ENCODE assay signal across 8 cellular contexts in the genomic region with DNA sequence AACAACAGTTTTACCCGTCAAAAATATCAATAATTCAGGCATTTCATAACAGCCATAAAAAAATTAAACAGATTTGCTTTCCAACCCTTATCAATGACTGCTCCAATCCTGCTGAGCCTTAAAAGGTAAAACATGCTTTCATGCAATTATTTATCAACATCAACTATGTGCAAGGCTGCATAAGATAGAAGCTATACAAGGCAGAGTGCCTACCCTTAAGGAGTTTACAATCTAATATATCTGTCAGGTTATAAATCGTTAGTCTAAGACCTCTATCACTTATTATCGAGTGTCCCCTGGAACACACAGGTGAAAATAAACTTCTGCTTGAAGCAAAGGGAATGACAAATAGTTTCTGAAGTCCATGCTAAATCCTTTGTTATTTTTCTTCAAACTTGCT. TPM values are rescaled to one million over a fixed set of nuclear protein-coding genes. Genes with fewer than 3 reads are reported as not detected.
DNase-seq lines count a peak whose midpoint lies in the region; ATAC-seq and TF ChIP-seq lines count a peak whose summit lies in the region.

No MANE protein-coding gene starts in this region.

- no peak overlapping the region for H4K91ac ChIP-seq in mesenchymal stem cell (ENCODE audit: low read length)

- no peak overlapping the region for H2BK12ac ChIP-seq in mesenchymal stem cell (ENCODE audit: low read length in 2 of 2)

- H3K36me3 ChIP-seq in HUES6 (ENCODE audit: control insufficient read depth, insufficient read depth, low read length) (no peaks in the 10 kb centered on the region), mesenchymal stem cell (ENCODE audit: control insufficient read depth in 1 of 2, insufficient read depth in 2 of 2, low read depth in 1 of 2, low read length in 2 of 2) (no peaks in the 10 kb centered on the region), testis (ENCODE audit: low read depth, missing control alignments) (no peaks in the 10 kb centered on the region)

- H3K27ac ChIP-seq in HUES6 (ENCODE audit: low read depth, low read length) (no peak overlapping the region), mesenchymal stem cell (ENCODE audit: low read length, poor library complexity, severe bottlenecking) (no peak overlapping the region), testis (peak overlapping the region in 1 of 2 donors; percentile 89)

- no peak overlapping the region for H3K4ac ChIP-seq in mesenchymal stem cell (ENCODE audit: low read depth in 1 of 2, low read length in 2 of 2)

- peak overlapping the region; percentile 77 for H3K4me3 ChIP-seq in HUES6 (ENCODE audit: low read depth, low read length)
- H3K4me3 ChIP-seq in choroid plexus epithelial cell (ENCODE audit: low read depth, low read length), result peak overlapping the region; percentile 86
- peak overlapping the region in 1 of 2 experiments; percentile 92 for H3K4me3 ChIP-seq in mesenchymal stem cell (ENCODE audit: insufficient read depth in 1 of 2, low read depth in 1 of 2, low read length in 2 of 2)
- H3K4me3 ChIP-seq in testis, result peak overlapping the region; percentile 85 to 91

- no peak for TF ChIP-seq POLR2A in testis (IDR thresholded peaks at IDR 0.05)

- WGBS in mesenchymal stem cell, result 69% methylated on average over 1 of the region's 3 CpGs
- 60 to 79% methylated on average over 3 of the region's 3 CpGs for WGBS in testis, 2 donors

- H3K18ac ChIP-seq in mesenchymal stem cell (ENCODE audit: low read depth in 1 of 2, low read length in 2 of 2), result no peak overlapping the region

- H3K27me3 ChIP-seq in HUES6 (ENCODE audit: control insufficient read depth, insufficient read depth, low read length), result peaks cover 14% of the 10 kb centered on the region
- H3K27me3 ChIP-seq in mesenchymal stem cell (ENCODE audit: control insufficient read depth in 1 of 2, insufficient read depth in 1 of 2, low read length in 2 of 2), result no peaks in the 10 kb centered on the region
- no peaks in the 10 kb centered on the region for H3K27me3 ChIP-seq in testis

- H3K4me1 ChIP-seq in HUES6 (ENCODE audit: control insufficient read depth, insufficient read depth, low read length) (peaks cover 59% of the 10 kb centered on the region), mesenchymal stem cell (ENCODE audit: control insufficient read depth, insufficient read depth, low read depth, low read length) (peaks cover 18% of the 10 kb centered on the region), testis (peaks cover 29% of the 10 kb centered on the region)

- no peak overlapping the region for H2AK5ac ChIP-seq in mesenchymal stem cell (ENCODE audit: low read length, severe bottlenecking)

- no peak overlapping the region for H2AFZ ChIP-seq in mesenchymal stem cell (ENCODE audit: low read depth, low read length)

- no peak overlapping the region for H2BK5ac ChIP-seq in mesenchymal stem cell (ENCODE audit: low read depth, low read length, poor library complexity, severe bottlenecking)

- DNase-seq in choroid plexus epithelial cell (ENCODE audit: low read depth) (no peak), mesenchymal stem cell (peak; percentile 13), testis (no peak), DMS79 (lab: John Stamatoyannopoulos, UW) (no peak), Kasumi-1 (lab: John Stamatoyannopoulos, UW) (no peak)
- no peak for DNase-seq in activated CD4-positive, alpha-beta T cell treated with anti-CD3 and anti-CD28 coated beads, Interleukin-2, amount 50 U/mL, for 4 hours

- ATAC-seq in GM19328 (IDR thresholded peaks at IDR 0.05; ENCODE audit: unreplicated experiment), result no peak

- TF ChIP-seq CTCF in choroid plexus epithelial cell (conservative IDR thresholded peaks at IDR 0.05; ENCODE audit: low read depth, low read length) (no peak), testis (IDR thresholded peaks at IDR 0.05) (no peak)

- H3K23ac ChIP-seq in mesenchymal stem cell (ENCODE audit: low read length in 2 of 2), result no peak overlapping the region

- H3K9ac ChIP-seq in HUES6 (ENCODE audit: low read length) (no peak overlapping the region), mesenchymal stem cell (ENCODE audit: low read length) (peak overlapping the region; percentile 97)

- no peak overlapping the region for H2BK120ac ChIP-seq in mesenchymal stem cell (ENCODE audit: low read depth, low read length)

- no peaks in the 10 kb centered on the region for H3K9me3 ChIP-seq in HUES6 (ENCODE audit: control insufficient read depth, insufficient read depth, low read depth, low read length)
- H3K9me3 ChIP-seq in mesenchymal stem cell (ENCODE audit: control insufficient read depth, low read length), result no peaks in the 10 kb centered on the region
- H3K9me3 ChIP-seq in testis, result no peaks in the 10 kb centered on the region

- no peak overlapping the region for H3K14ac ChIP-seq in mesenchymal stem cell (ENCODE audit: low read length in 2 of 2)

- no peaks in the 10 kb centered on the region for H3K79me1 ChIP-seq in mesenchymal stem cell (replicated peaks; ENCODE audit: low read length, poor library complexity, severe bottlenecking)

- H4K8ac ChIP-seq in mesenchymal stem cell (ENCODE audit: low read length), result no peak overlapping the region

- intact Hi-C loops in testis (cut with DNase I; ENCODE audit: low total_unique reads), result loop anchor here (10.0 kb wide), 1 partner anchor 290 kb away; the partner anchor contains the start of gene SLC45A1

- H2BK15ac ChIP-seq in mesenchymal stem cell (ENCODE audit: low read depth, poor library complexity, severe bottlenecking), result no peak overlapping the region

- H3K4me2 ChIP-seq in mesenchymal stem cell (ENCODE audit: low read length, poor library complexity, severe bottlenecking), result peak overlapping the region; percentile 4

RNA-seq across cellular contexts. Expression of gene ERRFI1, which starts 1.8 kb away (rescaled TPM):
- 109 TPM for polyA plus RNA-seq in mesenchymal stem cell (2013, experiment 1 of 2)
- polyA plus RNA-seq in mesenchymal stem cell (2013, experiment 2 of 2), result 106 TPM
- 10 to 100 TPM; 43.3 to 47.9 TPM for total RNA-seq in testis
- 27.3 TPM for polyA plus RNA-seq in testis (ENCODE audit: insufficient read depth, low read depth, low replicate concordance)
